ENCODE assay signal across 1 cellular context in genomic region chr14:104265918-104266642, GRCh38.
TF ChIP-seq lines count a peak whose summit lies in the region.

No MANE protein-coding gene starts in this region.

TF ChIP-seq in H1, 55 proteins besides CTCF, POLR2A, EP300 and RAD21 (continued from another document):
- TF ChIP-seq GABPA (IDR thresholded peaks at IDR 0.05; ENCODE audit: borderline replicate concordance, insufficient read depth, low read length) (no peak), CBX8 (IDR thresholded peaks at IDR 0.05; ENCODE audit: borderline replicate concordance, low read depth, low read length) (no peak), CBX5 (IDR thresholded peaks at IDR 0.05; ENCODE audit: low read depth, low read length) (no peak), BCL11A (IDR thresholded peaks at IDR 0.05; ENCODE audit: low read depth in 2 of 2, low read length in 2 of 2) (no peak), EZH2 (IDR thresholded peaks at IDR 0.05; ENCODE audit: low read depth, low read length, severe bottlenecking) (no peak), TEAD4 (IDR thresholded peaks at IDR 0.05; ENCODE audit: low read depth, low read length) (no peak), SP2 (IDR thresholded peaks at IDR 0.05; ENCODE audit: low read length) (no peak), CTBP2 (IDR thresholded peaks at IDR 0.05; ENCODE audit: borderline replicate concordance, insufficient read depth, insufficient read length, low read length) (no peak), CHD1 (IDR thresholded peaks at IDR 0.05; ENCODE audit: low read depth, low read length) (no peak), HDAC2 (IDR thresholded peaks at IDR 0.05; ENCODE audit: borderline replicate concordance in 1 of 2, low read depth in 2 of 2, low read length in 2 of 2) (no peak), RFX5 (IDR thresholded peaks at IDR 0.05; ENCODE audit: borderline replicate concordance, low read depth, low read length) (no peak), BACH1 (IDR thresholded peaks at IDR 0.05; ENCODE audit: low read length) (no peak), HDAC6 (IDR thresholded peaks at IDR 0.05; ENCODE audit: low read depth, low read length) (no peak), JUN (IDR thresholded peaks at IDR 0.05; ENCODE audit: low read depth, low read length) (no peak), PHF8 (conservative IDR thresholded peaks at IDR 0.05; ENCODE audit: low read depth, low read length) (no peak), RXRA (IDR thresholded peaks at IDR 0.05; ENCODE audit: insufficient read depth, low read depth, low read length) (no peak)
